ENCODE assay signal across 8 cellular contexts in genomic region chr19:34926361-34926684, GRCh38. TPM values are rescaled to one million over a fixed set of nuclear protein-coding genes. Genes with fewer than 3 reads are reported as not detected.
DNase-seq lines count a peak whose midpoint lies in the region; ATAC-seq, FAIRE-seq and TF ChIP-seq lines count a peak whose summit lies in the region.

No MANE protein-coding gene starts in this region.

- H3K27ac ChIP-seq in vagina: peak overlapping the region; percentile 69

- peaks cover 17% of the 10 kb centered on the region for H3K36me3 Mint-ChIP-seq in stimulated activated naive CD8-positive, alpha-beta T cell treated with anti-CD3 and anti-CD28 coated beads, Interleukin-15, Interleukin-2, amounts not matched to agents 100 ng/mL and 50 ng/mL, for 24 hours (ENCODE audit: low read depth)
- peaks cover 16% of the 10 kb centered on the region for H3K36me3 Mint-ChIP-seq in MCF 10A (ENCODE audit: insufficient read depth, unreplicated experiment)

- CTCF ChIA-PET in MCF 10A (lab: Yijun Ruan, JAX): interaction anchor here (1.2 kb wide), 1 partner anchor 155 kb away, joined by 3 read pairs; no protein-coding TSS in a partner anchor

- peaks cover 5% of the 10 kb centered on the region for H3K4me1 ChIP-seq in mucosa of stomach (ENCODE audit: control insufficient read depth, insufficient read depth, low read length)
- peaks cover 9% of the 10 kb centered on the region for H3K4me1 ChIP-seq in vagina

- intact Hi-C loops in MCF 10A (cut with micrococcal nuclease) (loop anchor here (2.0 kb wide), 1 partner anchor 192 kb away; the partner anchor contains the start of gene ZNF181), vagina (cut with DNase I) (no loop called here)

- peak overlapping the region; percentile 73 for H3K9ac ChIP-seq in mucosa of stomach (ENCODE audit: low read length)

- no peak overlapping the region for H3K27ac Mint-ChIP-seq in stimulated activated naive CD8-positive, alpha-beta T cell treated with anti-CD3 and anti-CD28 coated beads, Interleukin-15, Interleukin-2, amounts not matched to agents 100 ng/mL and 50 ng/mL, for 24 hours
- H3K27ac Mint-ChIP-seq in MCF 10A (ENCODE audit: low read depth, unreplicated experiment): peak overlapping the region; percentile 71

- no peaks in the 10 kb centered on the region for H3K27me3 Mint-ChIP-seq in stimulated activated naive CD8-positive, alpha-beta T cell treated with anti-CD3 and anti-CD28 coated beads, Interleukin-15, Interleukin-2, amounts not matched to agents 100 ng/mL and 50 ng/mL, for 24 hours
- no peaks in the 10 kb centered on the region for H3K27me3 Mint-ChIP-seq in MCF 10A (ENCODE audit: insufficient read depth, unreplicated experiment)

- TF ChIP-seq CTCF in MCF 10A (IDR thresholded peaks at IDR 0.05; ENCODE audit: unreplicated experiment) (no peak), vagina (IDR thresholded peaks at IDR 0.05) (no peak)

- H3K9me3 ChIP-seq in mucosa of stomach (ENCODE audit: control insufficient read depth, low read length) (no peaks in the 10 kb centered on the region), vagina (no peaks in the 10 kb centered on the region)

- POLR2A ChIA-PET in MCF 10A (lab: Yijun Ruan, JAX): interaction anchor here (0.6 to 1.6 kb wide), 11 partner anchors 10 to 567 kb away, joined by 3 to 11 read pairs (median 4); partner anchors contain the start of genes GRAMD1A, ZNF181, ZNF599 and ZNF792

- TSS peak; percentile 66 for BruUV-seq in MCF 10A (replicated peaks; lab: Mats Ljungman, UMichigan)

- H3K27me3 ChIP-seq in mucosa of stomach (ENCODE audit: control insufficient read depth, insufficient read depth, low read length): no peaks in the 10 kb centered on the region
- H3K27me3 ChIP-seq in vagina: no peaks in the 10 kb centered on the region

- peak overlapping the region; percentile 90 for H3K4me3 Mint-ChIP-seq in stimulated activated naive CD8-positive, alpha-beta T cell treated with anti-CD3 and anti-CD28 coated beads, Interleukin-15, Interleukin-2, amounts not matched to agents 100 ng/mL and 50 ng/mL, for 24 hours
- peak overlapping the region; percentile 94 for H3K4me3 Mint-ChIP-seq in MCF 10A (ENCODE audit: unreplicated experiment)

- no peak for DNase-seq in stimulated activated naive CD8-positive, alpha-beta T cell treated with anti-CD3 and anti-CD28 coated beads, Interleukin-15, Interleukin-2, amounts not matched to agents 100 U/mL and 50 U/mL, for 24 hours
- DNase-seq in MCF 10A (ENCODE audit: unreplicated experiment): no peak
- DNase-seq in vagina (ENCODE audit: extremely low spot score in 2 of 2): no peak
- DNase-seq in stimulated activated CD4-positive, alpha-beta T cell treated with anti-CD3 and anti-CD28 coated beads, Interleukin-12 subunit alpha, Interleukin-12 subunit beta, amount 100 ng/mL, for 4 hours: no peak
- DNase-seq in stimulated activated CD8-positive, alpha-beta memory T cell treated with anti-CD3 and anti-CD28 coated beads, Interleukin-4, amount 100 ng/mL, for 48 hours: no peak
- no peak for DNase-seq in HTR-8/SVneo (ENCODE audit: insufficient read length, low spot score)

- TF ChIP-seq POLR2A in vagina (IDR thresholded peaks at IDR 0.05): no peak

- H3K9me3 Mint-ChIP-seq in stimulated activated naive CD8-positive, alpha-beta T cell treated with anti-CD3 and anti-CD28 coated beads, Interleukin-15, Interleukin-2, amounts not matched to agents 100 ng/mL and 50 ng/mL, for 24 hours: no peaks in the 10 kb centered on the region
- H3K9me3 Mint-ChIP-seq in MCF 10A (ENCODE audit: unreplicated experiment): no peaks in the 10 kb centered on the region

- FAIRE-seq in HTR-8/SVneo (lab: Jason Lieb, UNC): no peak

- peaks cover 15% of the 10 kb centered on the region for H3K4me1 Mint-ChIP-seq in stimulated activated naive CD8-positive, alpha-beta T cell treated with anti-CD3 and anti-CD28 coated beads, Interleukin-15, Interleukin-2, amounts not matched to agents 100 ng/mL and 50 ng/mL, for 24 hours (ENCODE audit: low read depth)
- peaks cover 4% of the 10 kb centered on the region for H3K4me1 Mint-ChIP-seq in MCF 10A (ENCODE audit: insufficient read depth, unreplicated experiment)

- no peak for ATAC-seq in stimulated activated naive CD8-positive, alpha-beta T cell treated with anti-CD3 and anti-CD28 coated beads, Interleukin-15, Interleukin-2, amounts not matched to agents 100 U/mL and 50 U/mL, for 24 hours

- peak overlapping the region; percentile 84 for H3K4me3 ChIP-seq in mucosa of stomach (ENCODE audit: low read length)
- H3K4me3 ChIP-seq in vagina: peak overlapping the region; percentile 66 to 75

- H3K36me3 ChIP-seq in mucosa of stomach (ENCODE audit: control insufficient read depth, insufficient read depth, low read length): no peaks in the 10 kb centered on the region
- no peaks in the 10 kb centered on the region for H3K36me3 ChIP-seq in vagina

RNA-seq across cellular contexts. Expression of gene ZNF30, which starts 0.4 kb away (rescaled TPM):
- 2.3 and 4.0 TPM in 2 replicates for total RNA-seq in MCF 10A (2022)
- 2.5 TPM for total RNA-seq in vagina

RNA-seq across cellular contexts. Expression of gene ZNF792, which starts 37.7 kb away (rescaled TPM):
- total RNA-seq in MCF 10A (2022) (0.40 and 1.0 TPM in 2 replicates), vagina (4.2 TPM)
